In the genomic region with DNA sequence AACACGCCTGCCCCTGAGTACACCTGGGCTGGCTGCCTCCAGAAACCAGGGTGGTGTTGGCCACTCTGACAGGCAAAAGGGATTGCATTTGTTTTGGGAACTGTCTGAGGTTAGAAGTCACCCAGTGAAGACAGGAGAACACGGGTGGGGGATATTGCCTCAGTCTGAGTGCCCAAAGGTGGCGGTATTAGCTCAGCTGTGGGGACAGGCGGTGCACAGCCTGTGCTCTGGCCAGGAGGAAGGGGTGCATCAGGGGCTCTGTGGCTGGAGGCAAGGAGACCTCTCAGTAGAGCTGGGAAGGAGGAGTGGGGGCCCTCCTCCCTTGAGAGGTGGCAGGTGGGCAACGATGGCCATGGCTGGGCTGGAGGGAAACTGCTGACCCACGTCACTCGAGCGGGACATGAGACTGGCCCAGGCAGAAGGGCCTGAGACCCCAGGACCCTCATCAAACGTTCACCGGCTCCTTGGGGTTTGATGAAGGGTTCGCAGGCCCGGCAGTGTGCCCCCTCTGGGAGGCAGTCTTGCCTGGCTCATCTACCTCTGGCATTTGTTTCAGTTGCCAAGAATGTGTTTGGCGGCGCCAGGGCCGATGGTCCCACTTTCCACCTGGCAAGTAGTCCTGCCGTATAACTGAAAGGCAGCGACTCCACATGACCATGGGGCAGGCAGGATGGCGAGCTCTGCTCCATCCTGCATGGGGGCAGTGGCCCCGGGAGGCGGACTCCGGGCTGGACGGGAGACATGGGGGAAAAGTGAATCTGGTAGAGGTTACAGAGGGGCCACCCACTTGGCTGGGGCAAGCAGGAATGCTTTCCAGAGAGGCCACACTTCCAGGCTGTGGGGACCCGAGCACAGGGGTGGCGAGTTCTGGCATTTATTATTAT, we compare ENCODE assay signal across 1 cellular context.
TF ChIP-seq lines count a peak whose summit lies in the region.

No MANE protein-coding gene starts in this region.

TF ChIP-seq in HepG2, 621 proteins besides CTCF, POLR2A, EP300 and RAD21:
- TF ChIP-seq STAG1 (CRISPR knock-in tag; IDR thresholded peaks at IDR 0.05) (peak; percentile 59), GABPB1 (CRISPR knock-in tag; IDR thresholded peaks at IDR 0.05) (no peak), KDM2A (CRISPR knock-in tag; IDR thresholded peaks at IDR 0.05; ENCODE audit: borderline replicate concordance, low read depth) (peak; percentile 4; the same call in 1 of the 2 replicates)
TF ChIP-seq in HepG2: peak in this region for 2.
